ENCODE assay signal across 11 cellular contexts in genomic region chr5:142322403-142322746, GRCh38. TPM values are rescaled to one million over a fixed set of nuclear protein-coding genes. Genes with fewer than 3 reads are reported as not detected.
DNase-seq lines count a peak whose midpoint lies in the region; ATAC-seq, FAIRE-seq and TF ChIP-seq lines count a peak whose summit lies in the region.
"Had no signal": no experiment of that assay in that cellular context is flagged by ENCODE, and none has a peak within 500 bp of the region (broad histone marks: within the 10 kb centered on the region; RNA-seq: fewer than 3 reads in every experiment).

No MANE protein-coding gene starts in this region.

- H4K20me1 ChIP-seq in keratinocyte (ENCODE audit: control insufficient read depth, extremely low read depth, insufficient read depth, low read length) = peaks cover 34% of the 10 kb centered on the region

- H3K27me3 ChIP-seq in brain microvascular endothelial cell (replicated peaks) (no peaks in the 10 kb centered on the region), keratinocyte (ENCODE audit: control insufficient read depth, extremely low read depth, insufficient read depth, low read length) (no peaks in the 10 kb centered on the region), stomach (peaks cover 0 to 63% (median 25%) of the 10 kb centered on the region in 3 donors)

- H3K9me3 Mint-ChIP-seq in HFFc6 = no peaks in the 10 kb centered on the region
- H3K9me3 Mint-ChIP-seq: activated CD4-positive, alpha-beta memory T cell treated with anti-CD3 and anti-CD28 coated beads for 36 hours had no signal

- H3K9me1 ChIP-seq in keratinocyte (ENCODE audit: control insufficient read depth, extremely low read depth, insufficient read depth, low read length) = peaks cover 7% of the 10 kb centered on the region

- H3K4me2 ChIP-seq in keratinocyte (ENCODE audit: control insufficient read depth, extremely low read depth, insufficient read depth, low read depth, low read length) = peak overlapping the region; percentile 96

- TF ChIP-seq POLR2A in stomach (IDR thresholded peaks at IDR 0.05) = no peak

- H3K36me3 Mint-ChIP-seq in HFFc6 (ENCODE audit: low read depth) = peaks cover 33% of the 10 kb centered on the region
- H3K36me3 Mint-ChIP-seq: activated CD4-positive, alpha-beta memory T cell treated with anti-CD3 and anti-CD28 coated beads for 36 hours had no signal

- H3K4me3 Mint-ChIP-seq in HFFc6 = peak overlapping the region; percentile 96
- H3K4me3 Mint-ChIP-seq: activated CD4-positive, alpha-beta memory T cell treated with anti-CD3 and anti-CD28 coated beads for 36 hours had no signal

- H2AFZ ChIP-seq in keratinocyte (ENCODE audit: control insufficient read depth, low read length) = no peak overlapping the region

- intact Hi-C loops in stomach (cut with DNase I; ENCODE audit: low total_unique reads) = loop anchor here (10.0 kb wide), 1 partner anchor 222 kb away; no protein-coding TSS in a partner anchor

- H3K27ac ChIP-seq in brain microvascular endothelial cell (peak overlapping the region; percentile 88), keratinocyte (ENCODE audit: control insufficient read depth, insufficient read depth, low read length) (no peak overlapping the region), stomach (peak overlapping the region in 4 of 5 donors; percentile 54 to 88 (median 82))

- H3K79me2 ChIP-seq in keratinocyte (ENCODE audit: control insufficient read depth, insufficient read depth, low read length) = peaks cover 77% of the 10 kb centered on the region

- DNase-seq in HFFc6 = no peak
- DNase-seq in brain microvascular endothelial cell = no peak
- no peak for DNase-seq in keratinocyte (ENCODE audit: low read depth, low spot score)
- DNase-seq in stomach = no peak
- DNase-seq in left lobe of liver (ENCODE audit: low spot score) = no peak
- no peak for DNase-seq in activated CD4-positive, CD25-positive, alpha-beta regulatory T cell (lab: John Stamatoyannopoulos, UW)
- DNase-seq in COLO668 (lab: John Stamatoyannopoulos, UW; ENCODE audit: unreplicated experiment) = no peak
- DNase-seq in inferior parietal cortex (ENCODE audit: extremely low spot score) = no peak
- DNase-seq: activated CD4-positive, alpha-beta memory T cell treated with anti-CD3 and anti-CD28 coated beads for 36 hours; posterior cingulate gyrus had no signal

- peak overlapping the region; percentile 96 for H3K27ac Mint-ChIP-seq in HFFc6

- no peak for TF ChIP-seq EP300 in stomach (IDR thresholded peaks at IDR 0.05)

- H3K36me3 ChIP-seq in brain microvascular endothelial cell (replicated peaks) (peaks cover 20% of the 10 kb centered on the region), keratinocyte (ENCODE audit: control insufficient read depth in 2 of 2, extremely low read depth in 1 of 2, insufficient read depth in 2 of 2, low read length in 2 of 2) (peaks cover 4 to 11% of the 10 kb centered on the region in 2 experiments), stomach (no peaks in the 10 kb centered on the region)

- no peak for TF ChIP-seq CTCF in HFFc6 (IDR thresholded peaks at IDR 0.05)
- no peak for TF ChIP-seq CTCF in brain microvascular endothelial cell (IDR thresholded peaks at IDR 0.05; ENCODE audit: low read depth, low read length, missing control alignments)
- TF ChIP-seq CTCF in keratinocyte (optimal IDR thresholded peaks at IDR 0.05 in 1 of 3, IDR thresholded peaks at IDR 0.05 in 1 of 3, conservative IDR thresholded peaks at IDR 0.05 in 1 of 3; ENCODE audit: extremely low read depth in 1 of 3, insufficient read depth in 2 of 3, low read length in 3 of 3) = no peak
- TF ChIP-seq CTCF in stomach (IDR thresholded peaks at IDR 0.05) = no peak

- H3K4me3 ChIP-seq in brain microvascular endothelial cell (ENCODE audit: low read depth, low read length) = peak overlapping the region; percentile 98
- peak overlapping the region; percentile 85 to 96 (median 96) for H3K4me3 ChIP-seq in keratinocyte (ENCODE audit: control insufficient read depth in 2 of 3, extremely low read depth in 1 of 3, insufficient read depth in 2 of 3, low read depth in 1 of 3, low read length in 3 of 3)
- H3K4me3 ChIP-seq in stomach = peak overlapping the region in 3 of 4 donors; percentile 51 to 63 (median 57)

- 73 to 94% (median 84%) methylated on average over 5 of the region's 5 CpGs for WGBS in stomach, 5 donors

- ATAC-seq in left lobe of liver = no peak

- H3K27me3 Mint-ChIP-seq in HFFc6 (ENCODE audit: insufficient read depth) = peaks cover 2% of the 10 kb centered on the region

- H3K4me1 Mint-ChIP-seq in HFFc6 (ENCODE audit: low read depth) = peaks cover 70% of the 10 kb centered on the region

- no peaks in the 10 kb centered on the region for H3K9me3 ChIP-seq in keratinocyte (ENCODE audit: control insufficient read depth, low read depth, low read length)
- H3K9me3 ChIP-seq in stomach = no peaks in the 10 kb centered on the region

- FAIRE-seq in keratinocyte (lab: Jason Lieb, UNC) = no peak
- FAIRE-seq: bronchial epithelial cell had no signal

- H3K4me1 ChIP-seq in keratinocyte (ENCODE audit: control insufficient read depth, extremely low read depth, insufficient read depth, low read length) (peaks cover 47% of the 10 kb centered on the region), stomach (peaks cover 24 to 90% (median 75%) of the 10 kb centered on the region in 4 donors)

- no peak overlapping the region for H3K9ac ChIP-seq in keratinocyte (ENCODE audit: control insufficient read depth, extremely low read depth, insufficient read depth, low read length)

- dilution Hi-C loops in keratinocyte (cut with MboI; ENCODE audit: extremely low pct_ligation_motif_present, low sequenced_read_pairs) = no loop called here

- in situ Hi-C loops in brain microvascular endothelial cell (cut with HindIII; ENCODE audit: low pct_ligation_motif_present, low sequenced_read_pairs) = loop anchor here (25.0 kb wide), 1 partner anchor 215 kb away; no protein-coding TSS in a partner anchor

RNA-seq across cellular contexts. Expression of gene SPRY4, which starts 2.4 kb away (rescaled TPM):
- 10 to 100 TPM; 26.1 to 28.9 (median 27.8) TPM for total RNA-seq in HFFc6 (2021; fragmentation: NEBNext Ultra II Directional; extraction: Animal tissue kit (Norgen Biotek cat#: 25700))
- polyA plus RNA-seq in keratinocyte (8.4 to 12.3 TPM (median 10.2 TPM) in 3 replicates), stomach (1 to 10 TPM; 1.3 to 7.9 (median 5.2) TPM)
- 2.0 TPM for polyA plus RNA-seq in keratinocyte (2011; ENCODE audit: low read depth)
- 7.5 and 8.4 TPM in 2 replicates for polyA plus RNA-seq in keratinocyte (2011; cell fraction: cytosol; rRNA removed)
- polyA plus RNA-seq in keratinocyte (2011; cell fraction: nucleus; rRNA removed) = 37.1 and 45.6 TPM in 2 replicates
- polyA plus RNA-seq in keratinocyte (2012; ENCODE audit: low replicate concordance) = 5.2 and 14.7 TPM in 2 replicates
- 12.3 to 54.5 TPM (median 21.9 TPM) in 3 replicates for polyA minus RNA-seq in keratinocyte
- polyA minus RNA-seq in keratinocyte (2011; cell fraction: cytosol; rRNA and poly(A)+ RNA removed) = 11.9 TPM
- polyA minus RNA-seq in keratinocyte (2011; cell fraction: nucleus; rRNA and poly(A)+ RNA removed) = 23.4 and 30.3 TPM in 2 replicates
- total RNA-seq in stomach (10 to 100 TPM in 3 of 5 donors, 1 to 10 TPM in 2; 2.9 to 13.6 (median 10.7) TPM), left lobe of liver (6.9 TPM)
